1 cellular context compared by ENCODE assay signal in genomic region chr2:105800953-105801635, GRCh38.
TF ChIP-seq lines count a peak whose summit lies in the region.

No MANE protein-coding gene starts in this region.

TF ChIP-seq in HepG2, 621 proteins besides CTCF, POLR2A, EP300 and RAD21 (continued from another document and continues in another):
- no peak for TF ChIP-seq ZNF574 (CRISPR knock-in tag; IDR thresholded peaks at IDR 0.05)
- peak; percentile 93 for TF ChIP-seq SOX5 (CRISPR knock-in tag; IDR thresholded peaks at IDR 0.05; ENCODE audit: borderline replicate concordance)
- no peak for TF ChIP-seq ZNF879 (CRISPR knock-in tag; IDR thresholded peaks at IDR 0.05)
- TF ChIP-seq HMG20B (CRISPR knock-in tag; conservative IDR thresholded peaks at IDR 0.05) = no peak
- TF ChIP-seq ZBTB7A (CRISPR knock-in tag; IDR thresholded peaks at IDR 0.05) = peak; percentile 69; the same call in 1 of the 2 replicates
- no peak for TF ChIP-seq ZBTB38 (CRISPR knock-in tag; IDR thresholded peaks at IDR 0.05)
- TF ChIP-seq ZSCAN22 (CRISPR knock-in tag; IDR thresholded peaks at IDR 0.05) = no peak
- no peak for TF ChIP-seq FIP1L1 (IDR thresholded peaks at IDR 0.05; ENCODE audit: borderline replicate concordance, insufficient read depth, low read depth, low read length)
- TF ChIP-seq ZBTB7B (CRISPR knock-in tag; IDR thresholded peaks at IDR 0.05) = peak; percentile 52; the same call in 1 of the 2 replicates
- no peak for TF ChIP-seq THYN1 (CRISPR knock-in tag; IDR thresholded peaks at IDR 0.05; ENCODE audit: borderline replicate concordance, low read depth)
- TF ChIP-seq FOXP4 (CRISPR knock-in tag; IDR thresholded peaks at IDR 0.05) = peak; percentile 53; the same call in 1 of the 2 replicates
- TF ChIP-seq ZNF510 (CRISPR knock-in tag; IDR thresholded peaks at IDR 0.05; ENCODE audit: low read depth) = no peak
- no peak for TF ChIP-seq GABPB1 (CRISPR knock-in tag; IDR thresholded peaks at IDR 0.05)
- TF ChIP-seq ZNF350 (CRISPR knock-in tag; IDR thresholded peaks at IDR 0.05; ENCODE audit: borderline replicate concordance, low read depth) = no peak
- TF ChIP-seq E2F1 (CRISPR knock-in tag; IDR thresholded peaks at IDR 0.05) = no peak
- no peak for TF ChIP-seq REL (CRISPR knock-in tag; conservative IDR thresholded peaks at IDR 0.05)
- no peak for TF ChIP-seq DNMT3B (CRISPR knock-in tag; conservative IDR thresholded peaks at IDR 0.05)
- TF ChIP-seq JDP2 (CRISPR knock-in tag; IDR thresholded peaks at IDR 0.05; ENCODE audit: borderline replicate concordance) = no peak
- no peak for TF ChIP-seq CHCHD3 (CRISPR knock-in tag; IDR thresholded peaks at IDR 0.05)
- no peak for TF ChIP-seq BRCA1 (CRISPR knock-in tag; IDR thresholded peaks at IDR 0.05)
- TF ChIP-seq SP2 (CRISPR knock-in tag; IDR thresholded peaks at IDR 0.05) = no peak
- TF ChIP-seq ATF2 (CRISPR knock-in tag; IDR thresholded peaks at IDR 0.05) = no peak
- 0 out of 2 replicates have a peak, but pooled peaks have one; percentile 54 for TF ChIP-seq HDAC2 (CRISPR knock-in tag; IDR thresholded peaks at IDR 0.05)
- TF ChIP-seq CAMTA2 (CRISPR knock-in tag; IDR thresholded peaks at IDR 0.05; ENCODE audit: borderline replicate concordance) = no peak
- TF ChIP-seq KDM2A (CRISPR knock-in tag; IDR thresholded peaks at IDR 0.05; ENCODE audit: borderline replicate concordance, low read depth) = no peak
- no peak for TF ChIP-seq HIVEP1 (CRISPR knock-in tag; IDR thresholded peaks at IDR 0.05)
- TF ChIP-seq HIC2 (CRISPR knock-in tag; IDR thresholded peaks at IDR 0.05; ENCODE audit: low read depth) = no peak
- TF ChIP-seq GTF3A (CRISPR knock-in tag; conservative IDR thresholded peaks at IDR 0.05) = no peak
- TF ChIP-seq ZNF496 (CRISPR knock-in tag; IDR thresholded peaks at IDR 0.05; ENCODE audit: insufficient replicate concordance) = no peak
- TF ChIP-seq BCL6 (CRISPR knock-in tag; IDR thresholded peaks at IDR 0.05) = peak; percentile 20; the same call in 1 of the 2 replicates
- TF ChIP-seq ZNF318 (CRISPR knock-in tag; IDR thresholded peaks at IDR 0.05) = no peak
- TF ChIP-seq MLXIP (CRISPR knock-in tag; IDR thresholded peaks at IDR 0.05; ENCODE audit: borderline replicate concordance) = no peak
- no peak for TF ChIP-seq NFATC3 (CRISPR knock-in tag; IDR thresholded peaks at IDR 0.05)
- TF ChIP-seq LRRFIP1 (CRISPR knock-in tag; conservative IDR thresholded peaks at IDR 0.05) = no peak
- TF ChIP-seq ZNF558 (CRISPR knock-in tag; IDR thresholded peaks at IDR 0.05; ENCODE audit: borderline replicate concordance) = peak; percentile 67; the same call in 1 of the 2 replicates
- no peak for TF ChIP-seq ZC3H13 (CRISPR knock-in tag; IDR thresholded peaks at IDR 0.05)
- TF ChIP-seq ZNF430 (CRISPR knock-in tag; IDR thresholded peaks at IDR 0.05) = no peak
- no peak for TF ChIP-seq SATB2 (CRISPR knock-in tag; IDR thresholded peaks at IDR 0.05)
